ENCODE assay signal across 1 cellular context in genomic region chr10:110005716-110006115, GRCh38.
TF ChIP-seq lines count a peak whose summit lies in the region.

No MANE protein-coding gene starts in this region.

TF ChIP-seq in HepG2, 621 proteins besides CTCF, POLR2A, EP300 and RAD21 (continued from another document and continues in another):
- TF ChIP-seq SRSF1 (optimal IDR thresholded peaks at IDR 0.05; ENCODE audit: low read depth, low read length) (no peak), ZBTB1 (CRISPR knock-in tag; IDR thresholded peaks at IDR 0.05; ENCODE audit: borderline replicate concordance) (no peak), ZBTB8A (CRISPR knock-in tag; IDR thresholded peaks at IDR 0.05; ENCODE audit: borderline replicate concordance, low read depth) (no peak), ZFAT (CRISPR knock-in tag; conservative IDR thresholded peaks at IDR 0.05) (no peak), ZNF3 (CRISPR knock-in tag; IDR thresholded peaks at IDR 0.05) (no peak), SMAD9 (CRISPR knock-in tag; IDR thresholded peaks at IDR 0.05) (no peak), RFX1 (IDR thresholded peaks at IDR 0.05) (no peak), ZNF724P (CRISPR knock-in tag; IDR thresholded peaks at IDR 0.05; ENCODE audit: borderline replicate concordance) (no peak), CEBPG (CRISPR knock-in tag; IDR thresholded peaks at IDR 0.05) (peak; percentile 67), PCBP2 (optimal IDR thresholded peaks at IDR 0.05; ENCODE audit: low read depth, low read length, poor library complexity, severe bottlenecking) (no peak), KDM4B (CRISPR knock-in tag; IDR thresholded peaks at IDR 0.05) (no peak), SKI (IDR thresholded peaks at IDR 0.05; ENCODE audit: partially characterized antibody) (no peak), FLYWCH1 (CRISPR knock-in tag; IDR thresholded peaks at IDR 0.05) (no peak), ZBTB39 (CRISPR knock-in tag; IDR thresholded peaks at IDR 0.05) (no peak), AGO1 (IDR thresholded peaks at IDR 0.05; ENCODE audit: low read depth, low read length, poor library complexity, severe bottlenecking) (no peak), SRY (CRISPR knock-in tag; IDR thresholded peaks at IDR 0.05) (no peak), ZNF335 (CRISPR knock-in tag; IDR thresholded peaks at IDR 0.05) (no peak), ZNF136 (CRISPR knock-in tag; IDR thresholded peaks at IDR 0.05; ENCODE audit: low read depth) (no peak), ZNF12 (CRISPR knock-in tag; IDR thresholded peaks at IDR 0.05) (no peak), TRAFD1 (CRISPR knock-in tag; IDR thresholded peaks at IDR 0.05; ENCODE audit: borderline replicate concordance) (no peak), STAT5B (CRISPR knock-in tag; IDR thresholded peaks at IDR 0.05) (no peak), SNAPC2 (CRISPR knock-in tag; IDR thresholded peaks at IDR 0.05) (no peak), RCOR2 (CRISPR knock-in tag; IDR thresholded peaks at IDR 0.05) (no peak), ZNF124 (CRISPR knock-in tag; IDR thresholded peaks at IDR 0.05) (no peak), ATF5 (CRISPR knock-in tag; IDR thresholded peaks at IDR 0.05; ENCODE audit: low read depth) (no peak), ZNF251 (CRISPR knock-in tag; IDR thresholded peaks at IDR 0.05) (no peak), ZNF7 (CRISPR knock-in tag; IDR thresholded peaks at IDR 0.05) (no peak), JARID2 (CRISPR knock-in tag; IDR thresholded peaks at IDR 0.05; ENCODE audit: insufficient replicate concordance) (no peak), NKX3-1 (CRISPR knock-in tag; IDR thresholded peaks at IDR 0.05) (no peak), RFX5 (IDR thresholded peaks at IDR 0.05; ENCODE audit: low read depth, low read length) (no peak), GMEB1 (CRISPR knock-in tag; IDR thresholded peaks at IDR 0.05; ENCODE audit: borderline replicate concordance) (no peak), SAFB2 (CRISPR knock-in tag; IDR thresholded peaks at IDR 0.05; ENCODE audit: borderline replicate concordance, low read depth) (no peak), HIVEP1 (CRISPR knock-in tag; IDR thresholded peaks at IDR 0.05) (no peak), ZNF550 (CRISPR knock-in tag; IDR thresholded peaks at IDR 0.05; ENCODE audit: borderline replicate concordance) (no peak), ZFP36L2 (CRISPR knock-in tag; IDR thresholded peaks at IDR 0.05) (no peak), REL (CRISPR knock-in tag; conservative IDR thresholded peaks at IDR 0.05) (no peak), ZSCAN9 (CRISPR knock-in tag; IDR thresholded peaks at IDR 0.05; ENCODE audit: borderline replicate concordance) (0 out of 2 replicates have a peak, but pooled peaks have one; percentile 34), ZNF510 (CRISPR knock-in tag; IDR thresholded peaks at IDR 0.05; ENCODE audit: low read depth) (no peak), TOPORS (CRISPR knock-in tag; IDR thresholded peaks at IDR 0.05) (no peak), ZNF484 (CRISPR knock-in tag; IDR thresholded peaks at IDR 0.05; ENCODE audit: borderline replicate concordance, low read depth) (no peak), FOXM1 (CRISPR knock-in tag; IDR thresholded peaks at IDR 0.05) (no peak), RBAK (CRISPR knock-in tag; IDR thresholded peaks at IDR 0.05) (no peak), ZFP90 (CRISPR knock-in tag; IDR thresholded peaks at IDR 0.05; ENCODE audit: borderline replicate concordance) (no peak), SALL2 (CRISPR knock-in tag; IDR thresholded peaks at IDR 0.05) (no peak), MLX (CRISPR knock-in tag; IDR thresholded peaks at IDR 0.05) (no peak), ZBTB42 (CRISPR knock-in tag; IDR thresholded peaks at IDR 0.05) (no peak), BHLHE40 (IDR thresholded peaks at IDR 0.05; ENCODE audit: low read length) (no peak), ZNF792 (CRISPR knock-in tag; IDR thresholded peaks at IDR 0.05) (no peak)
- TF ChIP-seq, protein P1, sequence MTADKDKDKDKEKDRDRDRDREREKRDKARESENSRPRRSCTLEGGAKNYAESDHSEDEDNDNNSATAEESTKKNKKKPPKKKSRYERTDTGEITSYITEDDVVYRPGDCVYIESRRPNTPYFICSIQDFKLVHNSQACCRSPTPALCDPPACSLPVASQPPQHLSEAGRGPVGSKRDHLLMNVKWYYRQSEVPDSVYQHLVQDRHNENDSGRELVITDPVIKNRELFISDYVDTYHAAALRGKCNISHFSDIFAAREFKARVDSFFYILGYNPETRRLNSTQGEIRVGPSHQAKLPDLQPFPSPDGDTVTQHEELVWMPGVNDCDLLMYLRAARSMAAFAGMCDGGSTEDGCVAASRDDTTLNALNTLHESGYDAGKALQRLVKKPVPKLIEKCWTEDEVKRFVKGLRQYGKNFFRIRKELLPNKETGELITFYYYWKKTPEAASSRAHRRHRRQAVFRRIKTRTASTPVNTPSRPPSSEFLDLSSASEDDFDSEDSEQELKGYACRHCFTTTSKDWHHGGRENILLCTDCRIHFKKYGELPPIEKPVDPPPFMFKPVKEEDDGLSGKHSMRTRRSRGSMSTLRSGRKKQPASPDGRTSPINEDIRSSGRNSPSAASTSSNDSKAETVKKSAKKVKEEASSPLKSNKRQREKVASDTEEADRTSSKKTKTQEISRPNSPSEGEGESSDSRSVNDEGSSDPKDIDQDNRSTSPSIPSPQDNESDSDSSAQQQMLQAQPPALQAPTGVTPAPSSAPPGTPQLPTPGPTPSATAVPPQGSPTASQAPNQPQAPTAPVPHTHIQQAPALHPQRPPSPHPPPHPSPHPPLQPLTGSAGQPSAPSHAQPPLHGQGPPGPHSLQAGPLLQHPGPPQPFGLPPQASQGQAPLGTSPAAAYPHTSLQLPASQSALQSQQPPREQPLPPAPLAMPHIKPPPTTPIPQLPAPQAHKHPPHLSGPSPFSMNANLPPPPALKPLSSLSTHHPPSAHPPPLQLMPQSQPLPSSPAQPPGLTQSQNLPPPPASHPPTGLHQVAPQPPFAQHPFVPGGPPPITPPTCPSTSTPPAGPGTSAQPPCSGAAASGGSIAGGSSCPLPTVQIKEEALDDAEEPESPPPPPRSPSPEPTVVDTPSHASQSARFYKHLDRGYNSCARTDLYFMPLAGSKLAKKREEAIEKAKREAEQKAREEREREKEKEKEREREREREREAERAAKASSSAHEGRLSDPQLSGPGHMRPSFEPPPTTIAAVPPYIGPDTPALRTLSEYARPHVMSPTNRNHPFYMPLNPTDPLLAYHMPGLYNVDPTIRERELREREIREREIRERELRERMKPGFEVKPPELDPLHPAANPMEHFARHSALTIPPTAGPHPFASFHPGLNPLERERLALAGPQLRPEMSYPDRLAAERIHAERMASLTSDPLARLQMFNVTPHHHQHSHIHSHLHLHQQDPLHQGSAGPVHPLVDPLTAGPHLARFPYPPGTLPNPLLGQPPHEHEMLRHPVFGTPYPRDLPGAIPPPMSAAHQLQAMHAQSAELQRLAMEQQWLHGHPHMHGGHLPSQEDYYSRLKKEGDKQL (CRISPR knock-in tag; IDR thresholded peaks at IDR 0.05; ENCODE audit: low read depth): no peak
- TF ChIP-seq, protein P2, sequence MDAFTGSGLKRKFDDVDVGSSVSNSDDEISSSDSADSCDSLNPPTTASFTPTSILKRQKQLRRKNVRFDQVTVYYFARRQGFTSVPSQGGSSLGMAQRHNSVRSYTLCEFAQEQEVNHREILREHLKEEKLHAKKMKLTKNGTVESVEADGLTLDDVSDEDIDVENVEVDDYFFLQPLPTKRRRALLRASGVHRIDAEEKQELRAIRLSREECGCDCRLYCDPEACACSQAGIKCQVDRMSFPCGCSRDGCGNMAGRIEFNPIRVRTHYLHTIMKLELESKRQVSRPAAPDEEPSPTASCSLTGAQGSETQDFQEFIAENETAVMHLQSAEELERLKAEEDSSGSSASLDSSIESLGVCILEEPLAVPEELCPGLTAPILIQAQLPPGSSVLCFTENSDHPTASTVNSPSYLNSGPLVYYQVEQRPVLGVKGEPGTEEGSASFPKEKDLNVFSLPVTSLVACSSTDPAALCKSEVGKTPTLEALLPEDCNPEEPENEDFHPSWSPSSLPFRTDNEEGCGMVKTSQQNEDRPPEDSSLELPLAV (CRISPR knock-in tag; conservative IDR thresholded peaks at IDR 0.05; ENCODE audit: low read depth): no peak
- TF ChIP-seq, protein P3, sequence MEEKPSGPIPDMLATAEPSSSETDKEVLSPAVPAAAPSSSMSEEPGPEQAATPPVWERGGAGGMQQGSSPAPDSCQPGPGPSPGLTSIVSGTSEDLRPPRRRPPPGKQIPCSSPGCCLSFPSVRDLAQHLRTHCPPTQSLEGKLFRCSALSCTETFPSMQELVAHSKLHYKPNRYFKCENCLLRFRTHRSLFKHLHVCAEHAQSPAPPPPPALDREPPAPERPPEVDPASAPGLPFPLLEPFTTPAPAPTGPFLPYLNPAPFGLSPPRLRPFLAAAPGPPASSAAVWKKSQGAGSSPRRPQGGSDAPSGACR (CRISPR knock-in tag; IDR thresholded peaks at IDR 0.05): no peak
- TF ChIP-seq, protein P4, sequence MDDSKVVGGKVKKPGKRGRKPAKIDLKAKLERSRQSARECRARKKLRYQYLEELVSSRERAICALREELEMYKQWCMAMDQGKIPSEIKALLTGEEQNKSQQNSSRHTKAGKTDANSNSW (CRISPR knock-in tag; IDR thresholded peaks at IDR 0.05; ENCODE audit: borderline replicate concordance): no peak
- TF ChIP-seq, protein P5, sequence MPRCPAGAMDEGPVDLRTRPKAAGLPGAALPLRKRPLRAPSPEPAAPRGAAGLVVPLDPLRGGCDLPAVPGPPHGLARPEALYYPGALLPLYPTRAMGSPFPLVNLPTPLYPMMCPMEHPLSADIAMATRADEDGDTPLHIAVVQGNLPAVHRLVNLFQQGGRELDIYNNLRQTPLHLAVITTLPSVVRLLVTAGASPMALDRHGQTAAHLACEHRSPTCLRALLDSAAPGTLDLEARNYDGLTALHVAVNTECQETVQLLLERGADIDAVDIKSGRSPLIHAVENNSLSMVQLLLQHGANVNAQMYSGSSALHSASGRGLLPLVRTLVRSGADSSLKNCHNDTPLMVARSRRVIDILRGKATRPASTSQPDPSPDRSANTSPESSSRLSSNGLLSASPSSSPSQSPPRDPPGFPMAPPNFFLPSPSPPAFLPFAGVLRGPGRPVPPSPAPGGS (CRISPR knock-in tag; IDR thresholded peaks at IDR 0.05): no peak
- TF ChIP-seq, protein P6, sequence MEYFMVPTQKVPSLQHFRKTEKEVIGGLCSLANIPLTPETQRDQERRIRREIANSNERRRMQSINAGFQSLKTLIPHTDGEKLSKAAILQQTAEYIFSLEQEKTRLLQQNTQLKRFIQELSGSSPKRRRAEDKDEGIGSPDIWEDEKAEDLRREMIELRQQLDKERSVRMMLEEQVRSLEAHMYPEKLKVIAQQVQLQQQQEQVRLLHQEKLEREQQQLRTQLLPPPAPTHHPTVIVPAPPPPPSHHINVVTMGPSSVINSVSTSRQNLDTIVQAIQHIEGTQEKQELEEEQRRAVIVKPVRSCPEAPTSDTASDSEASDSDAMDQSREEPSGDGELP (IDR thresholded peaks at IDR 0.05; ENCODE audit: borderline replicate concordance, low read depth): peak; percentile 73
